In genomic region chr15:40487816-40488682, GRCh38 we compare ENCODE assay signal across 18 cellular contexts.
"Had no signal": no experiment of that assay in that cellular context is flagged by ENCODE, and none has a peak within 500 bp of the region (broad histone marks: within the 10 kb centered on the region; RNA-seq: fewer than 3 reads in every experiment).

No MANE protein-coding gene starts in this region.

- H3K27me3 Mint-ChIP-seq: stimulated activated naive CD8-positive, alpha-beta T cell treated with anti-CD3 and anti-CD28 coated beads, Interleukin-15, Interleukin-2, amounts not matched to agents 100 ng/mL and 50 ng/mL, for 24 hours had no signal

- H3K27ac ChIP-seq: esophagus squamous epithelium, foreskin keratinocyte, spleen, tibial nerve had no signal

- DNase-seq: effector memory CD8-positive, alpha-beta T cell; esophagus squamous epithelium; foreskin keratinocyte; left colon; left ventricle myocardium superior; mesenchymal stem cell; naive B cell; spleen; stimulated activated CD4-positive, alpha-beta T cell treated with anti-CD3 and anti-CD28 coated beads, Interleukin-15, amount 100 ng/mL, for 24 hours; stimulated activated CD4-positive, alpha-beta T cell treated with anti-CD3 and anti-CD28 coated beads, Interleukin-1b, Interleukin-23, amount 100 ng/mL, for 48 hours; stimulated activated CD4-positive, alpha-beta T cell treated with anti-CD3 and anti-CD28 coated beads, Interleukin-4, amount 100 ng/mL, for 24 hours had no signal

- H3K9me3 ChIP-seq: esophagus squamous epithelium, spleen, tibial nerve had no signal

- H3K4me3 ChIP-seq: esophagus squamous epithelium, lung, spleen, tibial nerve had no signal

- H3K36me3 ChIP-seq: esophagus squamous epithelium, spleen, tibial nerve had no signal

- H3K4me1 Mint-ChIP-seq: naive B cell; nephron; stimulated activated memory B cell treated with anti-CD40 and anti-IgM and Interleukin-4, amounts not matched to agents 10 μg/mL and 1 μg/mL and 100 μg/mL, for 72 hours had no signal

- H3K27me3 ChIP-seq: esophagus squamous epithelium, tibial nerve had no signal

- H3K4me3 Mint-ChIP-seq: dendritic cell treated with granulocyte-macrophage colony-stimulating factor and Interleukin-4, amounts not matched to agents 40 ng/mL and 50 ng/mL, for 4 days; effector memory CD8-positive, alpha-beta T cell; naive B cell; nephron; stimulated activated memory B cell treated with anti-CD40 and anti-IgM and Interleukin-4, amounts not matched to agents 10 μg/mL and 1 μg/mL and 100 μg/mL, for 72 hours; stimulated activated naive CD8-positive, alpha-beta T cell treated with anti-CD3 and anti-CD28 coated beads, Interleukin-15, Interleukin-2, amounts not matched to agents 100 ng/mL and 50 ng/mL, for 24 hours had no signal

- H3K36me3 Mint-ChIP-seq: naive B cell; stimulated activated memory B cell treated with anti-CD40 and anti-IgM and Interleukin-4, amounts not matched to agents 10 μg/mL and 1 μg/mL and 100 μg/mL, for 72 hours had no signal

- H3K27ac Mint-ChIP-seq: dendritic cell treated with granulocyte-macrophage colony-stimulating factor and Interleukin-4, amounts not matched to agents 40 ng/mL and 50 ng/mL, for 4 days; effector memory CD8-positive, alpha-beta T cell; naive B cell; nephron; stimulated activated memory B cell treated with anti-CD40 and anti-IgM and Interleukin-4, amounts not matched to agents 10 μg/mL and 1 μg/mL and 100 μg/mL, for 72 hours; stimulated activated naive CD8-positive, alpha-beta T cell treated with anti-CD3 and anti-CD28 coated beads, Interleukin-15, Interleukin-2, amounts not matched to agents 100 ng/mL and 50 ng/mL, for 24 hours had no signal

- H3K4me1 ChIP-seq: esophagus squamous epithelium, foreskin keratinocyte, tibial nerve had no signal

- ATAC-seq: effector memory CD8-positive, alpha-beta T cell; foreskin keratinocyte; left colon; left ventricle myocardium superior; sciatic nerve; stimulated activated memory B cell treated with anti-CD40 and anti-IgM and Interleukin-4, amounts not matched to agents 10 μg/mL and 1 μg/mL and 100 μg/mL, for 72 hours had no signal

- H3K9me3 Mint-ChIP-seq: dendritic cell treated with granulocyte-macrophage colony-stimulating factor and Interleukin-4, amounts not matched to agents 40 ng/mL and 50 ng/mL, for 4 days; effector memory CD8-positive, alpha-beta T cell; naive B cell; nephron; stimulated activated memory B cell treated with anti-CD40 and anti-IgM and Interleukin-4, amounts not matched to agents 10 μg/mL and 1 μg/mL and 100 μg/mL, for 72 hours; stimulated activated naive CD8-positive, alpha-beta T cell treated with anti-CD3 and anti-CD28 coated beads, Interleukin-15, Interleukin-2, amounts not matched to agents 100 ng/mL and 50 ng/mL, for 24 hours had no signal
